8 cellular contexts compared by ENCODE assay signal in genomic region chr7:150378115-150378852, GRCh38. TPM values are rescaled to one million over a fixed set of nuclear protein-coding genes. Genes with fewer than 3 reads are reported as not detected.
DNase-seq lines count a peak whose midpoint lies in the region; ATAC-seq and TF ChIP-seq lines count a peak whose summit lies in the region.

No MANE protein-coding gene starts in this region.

- H3K27me3 ChIP-seq in heart right ventricle (no peaks in the 10 kb centered on the region), parathyroid adenoma (ENCODE audit: control insufficient read depth, insufficient read depth, low read length) (no peaks in the 10 kb centered on the region)

- peak overlapping the region; percentile 80 for H2AFZ ChIP-seq in parathyroid adenoma

- TF ChIP-seq CTCF in heart right ventricle (IDR thresholded peaks at IDR 0.05) (peak in 5 of 9 donors; percentile 15 to 41 (median 35)), parathyroid adenoma (IDR thresholded peaks at IDR 0.05) (peak; percentile 31)

- peak overlapping the region; percentile 77 for H3K27ac Mint-ChIP-seq in activated naive CD8-positive, alpha-beta T cell treated with anti-CD3 and anti-CD28 coated beads, Interleukin-2, amount 50 U/mL, for 24 hours

- no peaks in the 10 kb centered on the region for H3K9me3 ChIP-seq in heart right ventricle
- no peaks in the 10 kb centered on the region for H3K9me3 ChIP-seq in parathyroid adenoma (ENCODE audit: control insufficient read depth, low read length)

- intact Hi-C loops in heart right ventricle (cut with DNase I) = no loop called here

- 8% methylated on average over 32 of the region's 32 CpGs for WGBS in heart right ventricle, 2 donors

- H3K36me3 ChIP-seq in heart right ventricle (peaks cover 0 to 20% (median 7%) of the 10 kb centered on the region in 9 donors), parathyroid adenoma (ENCODE audit: control insufficient read depth, insufficient read depth, low read length) (no peaks in the 10 kb centered on the region)

- H3K27ac ChIP-seq in heart right ventricle (peak overlapping the region; percentile 80 to 98 (median 96)), parathyroid adenoma (peak overlapping the region; percentile 93)

- peak overlapping the region; percentile 97 for H3K4me2 ChIP-seq in parathyroid adenoma (ENCODE audit: low read length)

- peaks cover 58% of the 10 kb centered on the region for H3K4me1 Mint-ChIP-seq in activated naive CD8-positive, alpha-beta T cell treated with anti-CD3 and anti-CD28 coated beads, Interleukin-2, amount 50 U/mL, for 24 hours

- peak; percentile 39 for DNase-seq in activated naive CD4-positive, alpha-beta T cell treated with Interleukin-2 at 50 U/mL for 16 hours
- no peak for DNase-seq in activated naive CD4-positive, alpha-beta T cell treated with anti-CD3 and anti-CD28 coated beads, Interleukin-2, amount 50 U/mL, for 16 hours
- DNase-seq in HuH-7 (ENCODE audit: low spot score) (peak; percentile 66), OCI-M2 (lab: John Stamatoyannopoulos, UW; ENCODE audit: unreplicated experiment) (peak; percentile 64), heart right ventricle (peak in 1 of 2 donors; percentile 61), COLO829 (ENCODE audit: low spot score) (no peak)
- DNase-seq in activated naive CD8-positive, alpha-beta T cell treated with anti-CD3 and anti-CD28 coated beads, Interleukin-2, amount 50 U/mL, for 24 hours = peak; percentile 37

- no peaks in the 10 kb centered on the region for H3K36me3 Mint-ChIP-seq in activated naive CD8-positive, alpha-beta T cell treated with anti-CD3 and anti-CD28 coated beads, Interleukin-2, amount 50 U/mL, for 24 hours (ENCODE audit: low read depth)

- H3K4me1 ChIP-seq in heart right ventricle = peaks cover 8 to 51% (median 39%) of the 10 kb centered on the region in 9 donors
- peaks cover under 1% of the 10 kb centered on the region for H3K4me1 ChIP-seq in parathyroid adenoma

- no peaks in the 10 kb centered on the region for H3K9me3 Mint-ChIP-seq in activated naive CD8-positive, alpha-beta T cell treated with anti-CD3 and anti-CD28 coated beads, Interleukin-2, amount 50 U/mL, for 24 hours

- H3K4me3 Mint-ChIP-seq in activated naive CD8-positive, alpha-beta T cell treated with anti-CD3 and anti-CD28 coated beads, Interleukin-2, amount 50 U/mL, for 24 hours = peak overlapping the region; percentile 76

- H3K79me2 ChIP-seq in parathyroid adenoma = no peaks in the 10 kb centered on the region

- peak overlapping the region; percentile 91 for H3K9ac ChIP-seq in parathyroid adenoma

- H3K27me3 Mint-ChIP-seq in activated naive CD8-positive, alpha-beta T cell treated with anti-CD3 and anti-CD28 coated beads, Interleukin-2, amount 50 U/mL, for 24 hours = no peaks in the 10 kb centered on the region

- no peak for ATAC-seq in activated naive CD8-positive, alpha-beta T cell treated with anti-CD3 and anti-CD28 coated beads, Interleukin-2, amount 50 U/mL, for 24 hours
- peak; percentile 5 to 32 (median 12) for ATAC-seq in heart right ventricle

- peak overlapping the region; percentile 43 to 98 (median 85) for H3K4me3 ChIP-seq in heart right ventricle
- H3K4me3 ChIP-seq in parathyroid adenoma (ENCODE audit: low read depth, low read length) = peak overlapping the region; percentile 90

RNA-seq across cellular contexts. Expression of gene ZNF775, which starts 0.8 kb away (rescaled TPM):
- total RNA-seq in heart right ventricle = 1 to 10 TPM; 1.9 to 4.7 (median 2.9) TPM
- 1 to 10 TPM; 2.4 to 4.3 TPM for polyA plus RNA-seq in heart right ventricle

RNA-seq across cellular contexts. Expression of gene REPIN1, which starts 9.7 kb away (rescaled TPM):
- 100 to 1,000 TPM in 8 of 10 donors, 10 to 100 TPM in 2; 88.7 to 132 (median 114) TPM for total RNA-seq in heart right ventricle
- polyA plus RNA-seq in heart right ventricle = 10 to 100 TPM; 51.0 to 53.0 TPM

RNA-seq across cellular contexts. Expression of gene RARRES2, which starts 36.9 kb away (rescaled TPM):
- total RNA-seq in heart right ventricle = 10 to 100 TPM in 7 of 10 donors, 1 to 10 TPM in 3; 6.7 to 25.8 (median 16.2) TPM
- 10 to 100 TPM; 25.6 to 33.0 TPM for polyA plus RNA-seq in heart right ventricle

RNA-seq across cellular contexts. Expression of gene ACTR3C, which starts 54.9 kb away (rescaled TPM):
- 1 to 10 TPM; 2.6 to 7.0 (median 3.5) TPM for total RNA-seq in heart right ventricle
- polyA plus RNA-seq in heart right ventricle = 1 to 10 TPM; 2.7 to 3.5 TPM

RNA-seq across cellular contexts. Expression of gene LRRC61, which starts 55.1 kb away (rescaled TPM):
- total RNA-seq in heart right ventricle = 1 to 10 TPM; 3.0 to 5.0 (median 3.9) TPM
- 1 to 10 TPM; 1.2 to 6.4 TPM for polyA plus RNA-seq in heart right ventricle

Comparison
In these comparisons a context has a peak if more than half of its experiments do, and no peak if none do; other contexts are left out.
1. DNase-seq: peak in activated naive CD4-positive, alpha-beta T cell treated with Interleukin-2 at 50 U/mL for 16 hours (single experiment), HuH-7 (single experiment), OCI-M2 (single experiment) and activated naive CD8-positive, alpha-beta T cell treated with anti-CD3 and anti-CD28 coated beads, Interleukin-2, amount 50 U/mL, for 24 hours (single experiment); none in activated naive CD4-positive, alpha-beta T cell treated with anti-CD3 and anti-CD28 coated beads, Interleukin-2, amount 50 U/mL, for 16 hours (single experiment) and COLO829 (single experiment).